Comparison of ENCODE assay signal across 8 cellular contexts in genomic region chr9:706606-707451, GRCh38.
A peak's percentile ranks its signal among the peaks of the same experiment; 100 is the strongest.
DNase-seq lines count a peak whose midpoint lies in the region; ATAC-seq lines count a peak whose summit lies in the region.

No MANE protein-coding gene starts in this region.

- H4K20me1 ChIP-seq in Karpas-422 (ENCODE audit: insufficient read depth, low read depth, low read length), result no peaks in the 10 kb centered on the region

- H3K9me2 ChIP-seq in Karpas-422 (replicated peaks; ENCODE audit: insufficient read depth, low read length), result no peaks in the 10 kb centered on the region

- CTCF ChIA-PET in activated CD8-positive, alpha-beta memory T cell treated with anti-CD3 and anti-CD28 coated beads, Interleukin-2, amount 10 ng/mL, durations not matched to agents 7 days and 5 days (lab: Charles Lee), result interaction anchor here (0.9 to 1.8 kb wide), 2 partner anchors 31 to 43 kb away, joined by 3 to 6 read pairs; no protein-coding TSS in a partner anchor

- no peak overlapping the region for H3K4me3 ChIP-seq in Karpas-422 (ENCODE audit: low read length)

- no peak overlapping the region for H3K9ac ChIP-seq in Karpas-422 (ENCODE audit: low read length)

- peak overlapping the region; percentile 80 for H3K4me3 Mint-ChIP-seq in activated CD8-positive, alpha-beta memory T cell treated with anti-CD3 and anti-CD28 coated beads, Interleukin-2, amount 10 ng/mL, durations not matched to agents 7 days and 5 days
- peak overlapping the region; percentile 84 for H3K4me3 Mint-ChIP-seq in memory B cell
- H3K4me3 Mint-ChIP-seq in stimulated activated memory B cell treated with anti-CD40 and anti-IgM and Interleukin-4, amounts not matched to agents 10 μg/mL and 1 μg/mL and 100 μg/mL, for 72 hours, result peak overlapping the region; percentile 80

- no peaks in the 10 kb centered on the region for H3K9me3 Mint-ChIP-seq in activated CD8-positive, alpha-beta memory T cell treated with anti-CD3 and anti-CD28 coated beads, Interleukin-2, amount 10 ng/mL, durations not matched to agents 7 days and 5 days (ENCODE audit: low read depth)
- no peaks in the 10 kb centered on the region for H3K9me3 Mint-ChIP-seq in memory B cell
- no peaks in the 10 kb centered on the region for H3K9me3 Mint-ChIP-seq in stimulated activated memory B cell treated with anti-CD40 and anti-IgM and Interleukin-4, amounts not matched to agents 10 μg/mL and 1 μg/mL and 100 μg/mL, for 72 hours

- H3K36me3 ChIP-seq in Karpas-422 (ENCODE audit: insufficient read depth, low read length), result peaks cover 5% of the 10 kb centered on the region; the same call in 1 of the 2 replicates

- H3K27me3 ChIP-seq in Karpas-422 (ENCODE audit: low read length), result no peaks in the 10 kb centered on the region

- in situ Hi-C loops in G401 (cut with HindIII; ENCODE audit: low sequenced_read_pairs), result no loop called here

- no peaks in the 10 kb centered on the region for H3K9me3 ChIP-seq in Karpas-422 (ENCODE audit: low read length)

- peak overlapping the region; percentile 59 for H3K27ac Mint-ChIP-seq in activated CD8-positive, alpha-beta memory T cell treated with anti-CD3 and anti-CD28 coated beads, Interleukin-2, amount 10 ng/mL, durations not matched to agents 7 days and 5 days
- peak overlapping the region; percentile 69 for H3K27ac Mint-ChIP-seq in memory B cell
- peak overlapping the region; percentile 70 for H3K27ac Mint-ChIP-seq in stimulated activated memory B cell treated with anti-CD40 and anti-IgM and Interleukin-4, amounts not matched to agents 10 μg/mL and 1 μg/mL and 100 μg/mL, for 72 hours

- no peaks in the 10 kb centered on the region for H3K36me3 Mint-ChIP-seq in activated CD8-positive, alpha-beta memory T cell treated with anti-CD3 and anti-CD28 coated beads, Interleukin-2, amount 10 ng/mL, durations not matched to agents 7 days and 5 days
- peaks cover 9% of the 10 kb centered on the region for H3K36me3 Mint-ChIP-seq in memory B cell
- H3K36me3 Mint-ChIP-seq in stimulated activated memory B cell treated with anti-CD40 and anti-IgM and Interleukin-4, amounts not matched to agents 10 μg/mL and 1 μg/mL and 100 μg/mL, for 72 hours, result peaks cover 12% of the 10 kb centered on the region

- H3K4me1 Mint-ChIP-seq in activated CD8-positive, alpha-beta memory T cell treated with anti-CD3 and anti-CD28 coated beads, Interleukin-2, amount 10 ng/mL, durations not matched to agents 7 days and 5 days, result peaks cover 17% of the 10 kb centered on the region
- peaks cover 5% of the 10 kb centered on the region for H3K4me1 Mint-ChIP-seq in memory B cell
- peaks cover 19% of the 10 kb centered on the region for H3K4me1 Mint-ChIP-seq in stimulated activated memory B cell treated with anti-CD40 and anti-IgM and Interleukin-4, amounts not matched to agents 10 μg/mL and 1 μg/mL and 100 μg/mL, for 72 hours

- peaks cover 10% of the 10 kb centered on the region for H3K4me1 ChIP-seq in Karpas-422 (ENCODE audit: low read length)

- H3K79me2 ChIP-seq in Karpas-422 (ENCODE audit: low read length), result no peaks in the 10 kb centered on the region

- peak; percentile 84 for DNase-seq in G401 (ENCODE audit: low spot score)
- DNase-seq in Karpas-422, result no peak
- DNase-seq in activated CD8-positive, alpha-beta memory T cell treated with anti-CD3 and anti-CD28 coated beads, Interleukin-2, amount 10 ng/mL, durations not matched to agents 7 days and 5 days, result peak; percentile 62
- DNase-seq in epidermal melanocyte (ENCODE audit: insufficient read length, low spot score), result peak; percentile 61
- DNase-seq in memory B cell (ENCODE audit: low spot score in 2 of 2), result peak in 1 of 2 donors; percentile 13
- DNase-seq in NCI-H1436 treated with DMSO at 0.1 percent for 48 hours (lab: John Stamatoyannopoulos, UW), result no peak

- peaks cover 25% of the 10 kb centered on the region for H3K27me3 Mint-ChIP-seq in activated CD8-positive, alpha-beta memory T cell treated with anti-CD3 and anti-CD28 coated beads, Interleukin-2, amount 10 ng/mL, durations not matched to agents 7 days and 5 days
- H3K27me3 Mint-ChIP-seq in memory B cell, result peaks cover 14% of the 10 kb centered on the region
- H3K27me3 Mint-ChIP-seq in stimulated activated memory B cell treated with anti-CD40 and anti-IgM and Interleukin-4, amounts not matched to agents 10 μg/mL and 1 μg/mL and 100 μg/mL, for 72 hours, result peaks cover 14% of the 10 kb centered on the region

- ATAC-seq in activated CD8-positive, alpha-beta memory T cell treated with anti-CD3 and anti-CD28 coated beads, Interleukin-2, amount 10 ng/mL, durations not matched to agents 7 days and 5 days, result peak; percentile 93
- peak; percentile 60 for ATAC-seq in memory B cell (ENCODE audit: low read depth)
- ATAC-seq in stimulated activated memory B cell treated with anti-CD40 and anti-IgM and Interleukin-4, amounts not matched to agents 10 μg/mL and 1 μg/mL and 100 μg/mL, for 72 hours, result peak; percentile 68
- ATAC-seq in HG03135 (IDR thresholded peaks at IDR 0.05; ENCODE audit: unreplicated experiment), result no peak

- no peak overlapping the region for H2AFZ ChIP-seq in Karpas-422 (ENCODE audit: low read length)

- no peak overlapping the region for H3K27ac ChIP-seq in Karpas-422 (ENCODE audit: low read length)

- peak overlapping the region; percentile 42 for H3K4me2 ChIP-seq in Karpas-422 (ENCODE audit: low read depth, low read length, poor library complexity, severe bottlenecking)

Comparison
In these comparisons a context has a peak if more than half of its experiments do, and no peak if none do; other contexts are left out.
1. DNase-seq: peak in G401 (single experiment), activated CD8-positive, alpha-beta memory T cell treated with anti-CD3 and anti-CD28 coated beads, Interleukin-2, amount 10 ng/mL, durations not matched to agents 7 days and 5 days (single experiment) and epidermal melanocyte (single experiment); none in Karpas-422 (single experiment) and NCI-H1436 treated with DMSO at 0.1 percent for 48 hours (single experiment).
2. Peak in every context shown above with its lines, with median percentiles within 50 percentile points of each other: H3K27ac Mint-ChIP-seq and H3K4me3 Mint-ChIP-seq.